19 cellular contexts compared by ENCODE assay signal in genomic region chr6:163323719-163324118, GRCh38.
DNase-seq lines count a peak whose midpoint lies in the region; ATAC-seq lines count a peak whose summit lies in the region.
"Had no signal": no experiment of that assay in that cellular context is flagged by ENCODE, and none has a peak within 500 bp of the region (broad histone marks: within the 10 kb centered on the region; RNA-seq: fewer than 3 reads in every experiment).

No MANE protein-coding gene starts in this region.

- H3K9me3 ChIP-seq in SJSA1 (replicated peaks): no peaks in the 10 kb centered on the region; the same call in 1 of the 2 replicates
- peaks cover 0 to 2% of the 10 kb centered on the region in 2 donors for H3K9me3 ChIP-seq in neuronal stem cell (replicated peaks in 1 of 2; ENCODE audit: control insufficient read depth in 2 of 2, insufficient read depth in 1 of 2, low read depth in 1 of 2, low read length in 2 of 2)
- H3K9me3 ChIP-seq in aorta (ENCODE audit: control insufficient read depth, low read length): no peaks in the 10 kb centered on the region
- H3K9me3 ChIP-seq: BE2C, MG63 had no signal

- no peak overlapping the region for H3K9ac ChIP-seq in neuronal stem cell (ENCODE audit: low read depth, low read length, poor library complexity)

- no peak overlapping the region for H3K4me3 ChIP-seq in SJSA1
- H3K4me3 ChIP-seq in neuronal stem cell (ENCODE audit: low read length in 2 of 2): no peak overlapping the region
- H3K4me3 ChIP-seq in aorta (ENCODE audit: low read length in 2 of 2): no peak overlapping the region
- H3K4me3 ChIP-seq: MG63 had no signal

- peak overlapping the region; percentile 33 for H2AFZ ChIP-seq in neuronal stem cell (ENCODE audit: low read length)

- DNase-seq in SJSA1 (ENCODE audit: low read depth in 1 of 2, low spot score in 2 of 2) (no peak), left ventricle myocardium superior (no peak), neuronal stem cell (ENCODE audit: low spot score) (no peak), aorta (no peak), NCI-H1436 treated with DMSO at 0.1 percent for 48 hours (lab: John Stamatoyannopoulos, UW) (no peak), EL (no peak)
- no peak for DNase-seq in activated effector memory CD4-positive, alpha-beta T cell treated with Interleukin-2 at 50 U/mL for 16 hours
- DNase-seq: BE2C; CD4-positive, alpha-beta memory T cell; HFFc6; IMR-90; Karpas-422; MG63; NCI-H1092; NCI-H1694; NCI-H2107; NCI-H2227 treated with DMSO at 0.1 percent for 48 hours; NCI-H524 treated with DMSO at 0.1 percent for 48 hours; SHP77 treated with DMSO at 0.1 percent for 48 hours had no signal

- no CpG with 5 or more reads among the region's 6 CpGs for WGBS in neuronal stem cell (ENCODE audit: extremely low coverage in 2 of 2, insufficient read length in 2 of 2, insufficient replicate concordance in 1 of 2), 2 donors
- 92 to 93% methylated on average over 6 of the region's 6 CpGs for WGBS in aorta, 2 donors

- H3K4ac ChIP-seq in neuronal stem cell (ENCODE audit: low read length): no peak overlapping the region

- no peak overlapping the region for H3K23ac ChIP-seq in neuronal stem cell (ENCODE audit: low read depth, low read length, poor library complexity)

- H3K4me2 ChIP-seq in neuronal stem cell (ENCODE audit: insufficient read depth, low read length, poor library complexity, severe bottlenecking): no peak overlapping the region

- H3K36me3 ChIP-seq in SJSA1 (no peaks in the 10 kb centered on the region), neuronal stem cell (replicated peaks in 1 of 2; ENCODE audit: control insufficient read depth in 2 of 2, insufficient read depth in 2 of 2, low read length in 2 of 2) (no peaks in the 10 kb centered on the region), aorta (ENCODE audit: control insufficient read depth in 1 of 2, insufficient read depth in 2 of 2, low read length in 1 of 2) (no peaks in the 10 kb centered on the region)
- H3K36me3 ChIP-seq: BE2C, MG63 had no signal

- H2BK5ac ChIP-seq in neuronal stem cell (ENCODE audit: low read length): no peak overlapping the region

- H2BK12ac ChIP-seq in neuronal stem cell (ENCODE audit: low read length): no peak overlapping the region

- no peak overlapping the region for H4K8ac ChIP-seq in neuronal stem cell (ENCODE audit: low read depth, low read length)

- H2BK120ac ChIP-seq in neuronal stem cell (ENCODE audit: low read depth, low read length): no peak overlapping the region

- H3K18ac ChIP-seq in neuronal stem cell (ENCODE audit: low read length): no peak overlapping the region

- no peak overlapping the region for H2BK15ac ChIP-seq in neuronal stem cell (ENCODE audit: low read length)

- ATAC-seq in left ventricle myocardium superior: peak; percentile 55
- ATAC-seq in aorta (ENCODE audit: low FRiP score): peak; percentile 44

- H3K4me1 ChIP-seq in SJSA1 (replicated peaks) (peaks cover 24% of the 10 kb centered on the region), neuronal stem cell (ENCODE audit: control insufficient read depth in 2 of 2, insufficient read depth in 1 of 2, low read depth in 1 of 2, low read length in 2 of 2) (peaks cover 8 to 18% of the 10 kb centered on the region in 2 donors), aorta (ENCODE audit: control insufficient read depth in 1 of 2, insufficient read depth in 2 of 2, low read length in 2 of 2) (no peaks in the 10 kb centered on the region)

- no peak overlapping the region for H4K91ac ChIP-seq in neuronal stem cell (ENCODE audit: low read depth, low read length, poor library complexity)

- no peaks in the 10 kb centered on the region for H3K27me3 ChIP-seq in SJSA1 (replicated peaks)
- no peaks in the 10 kb centered on the region for H3K27me3 ChIP-seq in neuronal stem cell (ENCODE audit: control insufficient read depth in 3 of 3, insufficient read depth in 3 of 3, low read depth in 1 of 3, low read length in 3 of 3)
- H3K27me3 ChIP-seq in aorta (ENCODE audit: control insufficient read depth in 1 of 2, insufficient read depth in 2 of 2, low read length in 1 of 2): no peaks in the 10 kb centered on the region
- H3K27me3 ChIP-seq: BE2C, MG63 had no signal

- intact Hi-C loops in left ventricle myocardium superior (cut with micrococcal nuclease) (no loop called here), aorta (cut with DNase I) (no loop called here)

- no peaks in the 10 kb centered on the region for H3K79me1 ChIP-seq in neuronal stem cell (ENCODE audit: low read depth, low read length)

- H3K14ac ChIP-seq in neuronal stem cell (ENCODE audit: low read length): no peak overlapping the region

- no peak overlapping the region for H2AK5ac ChIP-seq in neuronal stem cell (ENCODE audit: low read depth, low read length)

- H3K27ac ChIP-seq in SJSA1: 0 out of 2 replicates have a peak overlapping the region, but pooled peaks have one; percentile 80
- no peak overlapping the region for H3K27ac ChIP-seq in neuronal stem cell (replicated peaks; ENCODE audit: low read length)
- no peak overlapping the region for H3K27ac ChIP-seq in aorta (ENCODE audit: low read depth in 1 of 2, low read length in 2 of 2)
